In genomic region chr13:46679369-46680180, GRCh38 we compare ENCODE assay signal across 1 cellular context.
TF ChIP-seq lines count a peak whose summit lies in the region.

No MANE protein-coding gene starts in this region.

TF ChIP-seq in GM23338, 12 proteins besides CTCF, POLR2A, EP300 and RAD21 (continued from another document):
- TF ChIP-seq ETS1 (IDR thresholded peaks at IDR 0.05), result no peak
- no peak for TF ChIP-seq STAT1 (IDR thresholded peaks at IDR 0.05; ENCODE audit: unreplicated experiment)
TF ChIP-seq in GM23338: peak in this region for 0.
